In the genomic region with DNA sequence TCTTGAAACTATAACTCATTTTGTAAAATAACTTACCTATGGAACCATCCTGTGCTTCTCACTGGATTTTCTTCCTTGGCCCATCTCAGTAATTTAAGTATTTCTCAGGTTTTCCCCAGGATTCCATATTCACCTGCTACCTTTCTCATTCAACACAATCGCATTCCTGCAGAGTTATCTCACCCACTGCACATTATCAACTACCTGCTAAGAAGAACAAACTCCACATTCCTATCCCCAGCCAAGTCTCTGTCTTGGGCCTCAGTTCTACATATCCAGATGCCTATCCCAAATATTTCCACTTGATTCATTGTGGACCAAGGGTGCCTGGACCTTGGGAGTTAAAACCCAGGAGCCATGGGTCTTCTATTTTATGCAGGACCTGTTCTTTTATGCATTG, we compare ENCODE assay signal across 16 cellular contexts.
"Had no signal": no experiment of that assay in that cellular context is flagged by ENCODE, and none has a peak within 500 bp of the region (broad histone marks: within the 10 kb centered on the region; RNA-seq: fewer than 3 reads in every experiment).

No MANE protein-coding gene starts in this region.

- DNase-seq: activated CD4-positive, CD25-positive, alpha-beta regulatory T cell treated with anti-CD3 and anti-CD28 coated beads, Interleukin-2, amount 50 U/mL, for 72 hours; activated naive CD4-positive, alpha-beta T cell; anterior cingulate cortex; effector memory CD8-positive, alpha-beta T cell; foreskin melanocyte; head of caudate nucleus; islet precursor cell; naive thymus-derived CD8-positive, alpha-beta T cell; retina; stimulated activated CD4-positive, alpha-beta T cell treated with anti-CD3 and anti-CD28 coated beads, Interleukin-12 subunit alpha, Interleukin-12 subunit beta, amount 100 ng/mL, for 4 hours; stimulated activated CD4-positive, alpha-beta T cell treated with anti-CD3 and anti-CD28 coated beads, Interleukin-2, amount 100 ng/mL, for 24 hours; thyroid gland had no signal

- H3K9me3 ChIP-seq: breast epithelium, thyroid gland had no signal

- H3K4me1 ChIP-seq: breast epithelium, parathyroid adenoma, thyroid gland had no signal

- FAIRE-seq: urothelium cell line had no signal

- H3K36me3 ChIP-seq: breast epithelium, thyroid gland had no signal

- H3K4me3 ChIP-seq: breast epithelium, thyroid gland had no signal

- ATAC-seq: effector memory CD8-positive, alpha-beta T cell; left lobe of liver; naive thymus-derived CD8-positive, alpha-beta T cell had no signal

- H3K27me3 ChIP-seq: breast epithelium, thyroid gland had no signal
